ENCODE assay signal across 7 cellular contexts in the genomic region with DNA sequence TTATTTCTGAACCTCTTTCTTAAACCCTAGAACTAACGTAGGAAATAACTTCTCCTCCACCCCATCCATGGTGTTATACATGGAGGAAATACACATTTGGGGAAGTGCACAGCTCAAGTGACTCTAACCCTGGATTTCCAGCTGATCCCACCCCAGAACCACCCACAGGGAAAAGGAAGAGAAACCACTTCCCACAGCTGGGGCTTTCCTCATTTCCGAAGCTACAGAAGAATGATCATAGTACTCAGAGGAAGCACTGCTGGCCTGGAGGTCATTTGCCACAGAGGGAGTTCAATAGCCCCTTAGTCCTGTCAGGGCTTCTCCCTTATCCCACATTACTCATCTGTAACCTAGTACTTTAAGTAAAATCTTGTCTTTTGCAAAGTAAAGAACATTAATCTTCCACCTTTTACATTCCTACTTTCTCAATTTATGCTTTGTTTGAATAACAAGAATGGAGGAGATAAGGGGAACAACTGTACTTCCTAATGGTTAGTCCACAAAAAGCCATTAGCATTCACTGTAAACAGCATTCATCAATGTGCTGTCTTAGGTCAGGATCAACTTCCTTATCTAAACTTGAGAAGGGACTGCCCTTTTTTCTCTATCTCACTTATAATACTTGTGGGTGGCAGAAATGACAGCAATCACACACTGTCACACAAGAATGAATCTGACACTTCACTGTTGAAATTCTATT.
DNase-seq lines count a peak whose midpoint lies in the region; ATAC-seq and TF ChIP-seq lines count a peak whose summit lies in the region.

No MANE protein-coding gene starts in this region.

- peaks cover 17 to 24% of the 10 kb centered on the region in 2 donors for H3K27me3 Mint-ChIP-seq in stimulated activated naive B cell treated with anti-CD40 and anti-IgM and Interleukin-4, amounts not matched to agents 10 μg/mL and 1 μg/mL and 100 μg/mL, for 72 hours
- no peaks in the 10 kb centered on the region for H3K27me3 Mint-ChIP-seq in glutamatergic neuron (ENCODE audit: unreplicated experiment)

- H3K9me3 Mint-ChIP-seq in stimulated activated naive B cell treated with anti-CD40 and anti-IgM and Interleukin-4, amounts not matched to agents 10 μg/mL and 1 μg/mL and 100 μg/mL, for 72 hours, result no peaks in the 10 kb centered on the region
- no peaks in the 10 kb centered on the region for H3K9me3 Mint-ChIP-seq in glutamatergic neuron (ENCODE audit: unreplicated experiment)

- 48 to 64% methylated on average over 2 of the region's 2 CpGs for WGBS in heart right ventricle, 2 donors

- DNase-seq in Kasumi-1 (lab: John Stamatoyannopoulos, UW), result peak; percentile 24 to 37
- DNase-seq in heart right ventricle, result peak in 1 of 2 donors; percentile 22
- no peak for DNase-seq in stimulated activated naive B cell treated with anti-CD40 and anti-IgM and Interleukin-4, amounts not matched to agents 10 μg/mL and 1 μg/mL and 100 μg/mL, for 72 hours
- no peak for DNase-seq in NCI-H2171 (lab: John Stamatoyannopoulos, UW)
- DNase-seq in glutamatergic neuron, result no peak

- H3K36me3 ChIP-seq in heart right ventricle, result no peaks in the 10 kb centered on the region

- H3K4me3 Mint-ChIP-seq in stimulated activated naive B cell treated with anti-CD40 and anti-IgM and Interleukin-4, amounts not matched to agents 10 μg/mL and 1 μg/mL and 100 μg/mL, for 72 hours, result peak overlapping the region in 1 of 2 donors; percentile 10
- H3K4me3 Mint-ChIP-seq in glutamatergic neuron (ENCODE audit: unreplicated experiment), result no peak overlapping the region

- intact Hi-C loops in heart right ventricle (cut with DNase I), result no loop called here

- no peaks in the 10 kb centered on the region for H3K27me3 ChIP-seq in heart right ventricle

- no peaks in the 10 kb centered on the region for H3K9me3 ChIP-seq in heart right ventricle

- peaks cover 0 to 17% (median 0%) of the 10 kb centered on the region in 9 donors for H3K4me1 ChIP-seq in heart right ventricle

- ATAC-seq in GM19043 (IDR thresholded peaks at IDR 0.05; ENCODE audit: low read depth, unreplicated experiment) (peak; percentile 20), heart right ventricle (peak in 7 of 8 donors; percentile 51 to 80 (median 76)), GM18870 (IDR thresholded peaks at IDR 0.05; ENCODE audit: unreplicated experiment) (no peak)
- peak; percentile 36 to 54 for ATAC-seq in stimulated activated naive B cell treated with anti-CD40 and anti-IgM and Interleukin-4, amounts not matched to agents 10 μg/mL and 1 μg/mL and 100 μg/mL, for 72 hours (replicated peaks)

- H3K36me3 Mint-ChIP-seq in stimulated activated naive B cell treated with anti-CD40 and anti-IgM and Interleukin-4, amounts not matched to agents 10 μg/mL and 1 μg/mL and 100 μg/mL, for 72 hours, result peaks cover 0 to 3% of the 10 kb centered on the region in 2 donors
- H3K36me3 Mint-ChIP-seq in glutamatergic neuron (ENCODE audit: unreplicated experiment), result no peaks in the 10 kb centered on the region

- TF ChIP-seq CTCF in heart right ventricle (IDR thresholded peaks at IDR 0.05), result no peak
- TF ChIP-seq CTCF in glutamatergic neuron (IDR thresholded peaks at IDR 0.05; ENCODE audit: partially characterized antibody, unreplicated experiment), result no peak

- H3K4me1 Mint-ChIP-seq in stimulated activated naive B cell treated with anti-CD40 and anti-IgM and Interleukin-4, amounts not matched to agents 10 μg/mL and 1 μg/mL and 100 μg/mL, for 72 hours, result peaks cover 27 to 41% of the 10 kb centered on the region in 2 donors
- no peaks in the 10 kb centered on the region for H3K4me1 Mint-ChIP-seq in glutamatergic neuron (ENCODE audit: low read depth, unreplicated experiment)

- no peak overlapping the region for H3K4me3 ChIP-seq in heart right ventricle

- peak overlapping the region in 1 of 10 donors; percentile 46 for H3K27ac ChIP-seq in heart right ventricle

- H3K27ac Mint-ChIP-seq in stimulated activated naive B cell treated with anti-CD40 and anti-IgM and Interleukin-4, amounts not matched to agents 10 μg/mL and 1 μg/mL and 100 μg/mL, for 72 hours, result peak overlapping the region; percentile 5
- H3K27ac Mint-ChIP-seq in glutamatergic neuron (ENCODE audit: unreplicated experiment), result no peak overlapping the region

Comparison
In these comparisons a context has a peak if more than half of its experiments do, and no peak if none do; other contexts are left out.
1. DNase-seq: peak in Kasumi-1 (2 of 2); none in stimulated activated naive B cell treated with anti-CD40 and anti-IgM and Interleukin-4, amounts not matched to agents 10 μg/mL and 1 μg/mL and 100 μg/mL, for 72 hours (single experiment), NCI-H2171 (single experiment) and glutamatergic neuron (single experiment).